8 cellular contexts compared by ENCODE assay signal in the genomic region with DNA sequence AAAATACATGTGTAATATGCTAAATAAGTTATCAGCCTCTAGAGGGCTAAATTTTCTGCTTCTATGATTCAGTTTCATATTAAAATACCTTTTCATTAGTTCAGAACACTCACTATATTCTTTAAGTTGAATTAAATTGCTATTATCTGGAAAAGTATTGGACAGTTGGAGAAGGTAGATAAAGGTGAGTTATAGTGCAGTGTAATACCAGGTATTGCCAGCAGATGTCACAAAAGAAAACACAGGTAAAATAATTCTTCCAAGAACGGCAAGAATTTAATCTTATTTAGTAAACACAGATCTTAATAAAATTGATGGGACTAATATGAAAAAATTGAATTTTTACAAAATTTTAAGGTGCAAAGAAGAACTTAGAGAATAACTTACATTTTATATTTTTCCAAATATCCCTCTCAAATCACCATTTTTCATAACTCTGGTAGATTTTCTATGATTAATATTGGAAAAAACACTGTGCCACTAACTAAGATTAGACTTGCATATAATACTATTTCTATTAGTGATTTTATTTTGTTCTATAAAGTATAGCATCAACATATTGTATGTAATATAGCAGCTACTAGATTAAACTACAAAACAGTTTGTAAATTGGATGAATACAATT. TPM values are rescaled to one million over a fixed set of nuclear protein-coding genes. Genes with fewer than 3 reads are reported as not detected.
DNase-seq lines count a peak whose midpoint lies in the region; ATAC-seq, FAIRE-seq and TF ChIP-seq lines count a peak whose summit lies in the region.

No MANE protein-coding gene starts in this region.

- no peak overlapping the region for H3K27ac ChIP-seq in AG04450 (ENCODE audit: low read depth, low read length)
- H3K27ac ChIP-seq in RWPE2 (ENCODE audit: poor library complexity, severe bottlenecking) = no peak overlapping the region
- H3K27ac ChIP-seq in CD4-positive, alpha-beta memory T cell (ENCODE audit: low read depth, low read length) = no peak overlapping the region

- no peaks in the 10 kb centered on the region for H3K36me3 Mint-ChIP-seq in CD4-positive, alpha-beta memory T cell

- CTCF ChIA-PET in AG04450 (lab: Charles Lee) = interaction anchor here (0.5 to 2.0 kb wide), 3 partner anchors 242 to 1821 kb away, joined by 4 to 8 read pairs (median 8); no protein-coding TSS in a partner anchor
- CTCF ChIA-PET in CD4-positive, alpha-beta memory T cell (lab: Charles Lee; ENCODE audit: partially characterized antibody) = interaction anchor here (1.2 to 2.4 kb wide), 3 partner anchors 9 to 1823 kb away, joined by 3 to 8 read pairs (median 3); no protein-coding TSS in a partner anchor

- peaks cover 0 to 3% (median 0%) of the 10 kb centered on the region in 4 donors for H3K4me1 Mint-ChIP-seq in CD4-positive, alpha-beta memory T cell

- intact Hi-C loops in posterior vena cava (cut with DNase I) = no loop called here
- intact Hi-C loops in CD4-positive, alpha-beta memory T cell (cut with micrococcal nuclease) = no loop called here

- H3K4me3 ChIP-seq in AG04450 (ENCODE audit: low read depth, low read length) (no peak overlapping the region), RWPE2 (ENCODE audit: severe bottlenecking) (no peak overlapping the region)
- H3K4me3 ChIP-seq in CD4-positive, alpha-beta memory T cell (ENCODE audit: low read length in 2 of 2) = no peak overlapping the region

- ATAC-seq in GM21529 (IDR thresholded peaks at IDR 0.05; ENCODE audit: unreplicated experiment) = peak; percentile 49
- no peak for ATAC-seq in RWPE2 (ENCODE audit: low read depth)

- H3K27ac Mint-ChIP-seq in CD4-positive, alpha-beta memory T cell = no peak overlapping the region

- H3K9me3 Mint-ChIP-seq in CD4-positive, alpha-beta memory T cell = peaks cover 2 to 11% (median 2%) of the 10 kb centered on the region in 8 donors

- peaks cover 5% of the 10 kb centered on the region; the same call in 1 of the 2 replicates for H3K9me3 ChIP-seq in AG04450 (ENCODE audit: control insufficient read depth, insufficient read depth, low read length)
- H3K9me3 ChIP-seq in RWPE2 (ENCODE audit: severe bottlenecking) = no peaks in the 10 kb centered on the region
- H3K9me3 ChIP-seq in CD4-positive, alpha-beta memory T cell (ENCODE audit: control insufficient read depth in 1 of 2, low read length in 2 of 2) = no peaks in the 10 kb centered on the region

- no peaks in the 10 kb centered on the region for H3K4me1 ChIP-seq in RWPE2 (ENCODE audit: insufficient read depth, poor library complexity, severe bottlenecking)
- no peaks in the 10 kb centered on the region for H3K4me1 ChIP-seq in CD4-positive, alpha-beta memory T cell (ENCODE audit: insufficient read depth, low read length)

- peak; percentile 97 for FAIRE-seq in islet of Langerhans (lab: Jason Lieb, UNC)

- H3K27me3 ChIP-seq in AG04450 (ENCODE audit: control insufficient read depth, insufficient read depth, low read length) (no peaks in the 10 kb centered on the region), RWPE2 (ENCODE audit: insufficient read depth, poor library complexity, severe bottlenecking) (peaks cover 33% of the 10 kb centered on the region)
- H3K27me3 ChIP-seq in CD4-positive, alpha-beta memory T cell (ENCODE audit: insufficient read depth, low read length) = no peaks in the 10 kb centered on the region

- DNase-seq in AG04450 (ENCODE audit: low read depth, low spot score) = no peak
- DNase-seq in RWPE2 (ENCODE audit: low spot score) = no peak
- no peak for DNase-seq in SKM-1 treated with dmso at 0.1 percent for 144 hours (lab: John Stamatoyannopoulos, UW; ENCODE audit: unreplicated experiment)
- no peak for DNase-seq in posterior vena cava (ENCODE audit: low spot score)
- DNase-seq in NCI-H2107 (lab: John Stamatoyannopoulos, UW) = no peak
- no peak for DNase-seq in CD4-positive, alpha-beta memory T cell

- H3K4me3 Mint-ChIP-seq in CD4-positive, alpha-beta memory T cell = no peak overlapping the region

- peaks cover 2 to 3% of the 10 kb centered on the region in 2 donors for H3K27me3 Mint-ChIP-seq in CD4-positive, alpha-beta memory T cell

- peak; percentile 48 for TF ChIP-seq CTCF in AG04450 (IDR thresholded peaks at IDR 0.05; ENCODE audit: low read depth, low read length)
- peak; percentile 83 for TF ChIP-seq CTCF in RWPE2 (IDR thresholded peaks at IDR 0.05; ENCODE audit: poor library complexity, severe bottlenecking)

- H3K36me3 ChIP-seq in RWPE2 (ENCODE audit: low read depth) = no peaks in the 10 kb centered on the region
- H3K36me3 ChIP-seq in CD4-positive, alpha-beta memory T cell (ENCODE audit: insufficient read depth, low read length) = no peaks in the 10 kb centered on the region

- POLR2A ChIA-PET in AG04450 (lab: Yijun Ruan, JAX) = no interaction called here
- POLR2A ChIA-PET in CD4-positive, alpha-beta memory T cell (lab: Charles Lee; ENCODE audit: partially characterized antibody) = no interaction called here

RNA-seq across cellular contexts. Expression of a gene that starts 1.7 kb away (rescaled TPM):
- 0.02 TPM in 1 of 2 replicates, not detected in the other for polyA plus RNA-seq in AG04450 (2011; rRNA removed)
- 0.26 TPM in 1 of 2 replicates, not detected in the other for polyA minus RNA-seq in AG04450 (2011; rRNA and poly(A)+ RNA removed)
- under 1 TPM; 0.48 to 0.69 TPM for total RNA-seq in posterior vena cava
- total RNA-seq in CD4-positive, alpha-beta memory T cell = not detected
- not detected for polyA plus RNA-seq in CD4-positive, alpha-beta memory T cell
